ENCODE assay signal across 23 cellular contexts in genomic region chr1:216462061-216462775, GRCh38. TPM values are rescaled to one million over a fixed set of nuclear protein-coding genes. Genes with fewer than 3 reads are reported as not detected.
DNase-seq lines count a peak whose midpoint lies in the region; ATAC-seq, FAIRE-seq and TF ChIP-seq lines count a peak whose summit lies in the region.
"Had no signal": no experiment of that assay in that cellular context is flagged by ENCODE, and none has a peak within 500 bp of the region (broad histone marks: within the 10 kb centered on the region; RNA-seq: fewer than 3 reads in every experiment).

No MANE protein-coding gene starts in this region.

- H3K56ac ChIP-seq in mesendoderm (ENCODE audit: low read length): no peak overlapping the region

- no peak overlapping the region for H3K27ac Mint-ChIP-seq in osteocyte (ENCODE audit: unreplicated experiment)
- no peak overlapping the region for H3K27ac Mint-ChIP-seq in activated CD4-positive, alpha-beta T cell treated with anti-CD3 and anti-CD28 coated beads, Interleukin-2, amount 10 ng/mL, durations not matched to agents 7 days and 5 days
- H3K27ac Mint-ChIP-seq: activated CD8-positive, alpha-beta T cell treated with anti-CD3 and anti-CD28 coated beads for 36 hours; activated naive CD4-positive, alpha-beta T cell treated with anti-CD3 and anti-CD28 coated beads, Interleukin-2, amount 10 ng/mL, durations not matched to agents 7 days and 5 days; natural killer cell had no signal

- no peaks in the 10 kb centered on the region for H3K27me3 Mint-ChIP-seq in osteocyte (ENCODE audit: unreplicated experiment)
- no peaks in the 10 kb centered on the region for H3K27me3 Mint-ChIP-seq in activated CD4-positive, alpha-beta T cell treated with anti-CD3 and anti-CD28 coated beads, Interleukin-2, amount 10 ng/mL, durations not matched to agents 7 days and 5 days
- H3K27me3 Mint-ChIP-seq: activated CD8-positive, alpha-beta T cell treated with anti-CD3 and anti-CD28 coated beads for 36 hours; activated naive CD4-positive, alpha-beta T cell treated with anti-CD3 and anti-CD28 coated beads, Interleukin-2, amount 10 ng/mL, durations not matched to agents 7 days and 5 days had no signal

- no peak overlapping the region for H3K4me3 ChIP-seq in bronchial epithelial cell (ENCODE audit: low read depth, low read length)
- H3K4me3 ChIP-seq in mesendoderm (ENCODE audit: low read length): no peak overlapping the region
- no peak overlapping the region for H3K4me3 ChIP-seq in H7 (ENCODE audit: insufficient read depth, low read depth, low read length)
- H3K4me3 ChIP-seq: GM12878, hepatocyte had no signal

- no peak overlapping the region for H2BK120ac ChIP-seq in mesendoderm (ENCODE audit: low read depth, low read length)

- no peaks in the 10 kb centered on the region for H3K79me2 ChIP-seq in mesendoderm (ENCODE audit: control insufficient read depth, insufficient read depth, low read length)
- H3K79me2 ChIP-seq: hepatocyte had no signal

- no peak overlapping the region for H3K4me3 Mint-ChIP-seq in osteocyte (ENCODE audit: unreplicated experiment)
- H3K4me3 Mint-ChIP-seq in activated CD4-positive, alpha-beta T cell treated with anti-CD3 and anti-CD28 coated beads, Interleukin-2, amount 10 ng/mL, durations not matched to agents 7 days and 5 days: no peak overlapping the region
- H3K4me3 Mint-ChIP-seq: activated CD8-positive, alpha-beta T cell treated with anti-CD3 and anti-CD28 coated beads for 36 hours; activated naive CD4-positive, alpha-beta T cell treated with anti-CD3 and anti-CD28 coated beads, Interleukin-2, amount 10 ng/mL, durations not matched to agents 7 days and 5 days; activated T-cell treated with anti-CD3 and anti-CD28 coated beads, Interleukin-2, amount 50 U/mL, for 4 hours; natural killer cell; WTC11 had no signal

- WGBS in mesendoderm (ENCODE audit: extremely low coverage, insufficient coverage, low lambda C conversion rate): no CpG with 5 or more reads among the region's 3 CpGs

- CTCF ChIA-PET in activated CD4-positive, alpha-beta T cell treated with anti-CD3 and anti-CD28 coated beads, Interleukin-2, amount 10 ng/mL, durations not matched to agents 7 days and 5 days (lab: Charles Lee): no interaction called here

- no peak overlapping the region for H4K5ac ChIP-seq in mesendoderm (ENCODE audit: low read length)

- no peaks in the 10 kb centered on the region for H3K79me1 ChIP-seq in mesendoderm (ENCODE audit: low read length)

- H3K36me3 ChIP-seq in bronchial epithelial cell (ENCODE audit: control insufficient read depth, insufficient read depth, low read length) (no peaks in the 10 kb centered on the region), mesendoderm (ENCODE audit: control insufficient read depth, insufficient read depth, low read length) (no peaks in the 10 kb centered on the region), H7 (replicated peaks; ENCODE audit: control insufficient read depth, insufficient read depth, low read length) (no peaks in the 10 kb centered on the region)

- DNase-seq in D721Med (ENCODE audit: insufficient read length, low spot score) (no peak), NCI-H460 (ENCODE audit: extremely low read depth, low read depth) (peak; percentile 28), bronchial epithelial cell (ENCODE audit: low read depth) (peak; percentile 40), mesendoderm (peak; percentile 46), osteocyte (ENCODE audit: extremely low spot score, unreplicated experiment) (no peak), H7 (no peak)
- no peak for DNase-seq in activated CD4-positive, alpha-beta T cell treated with anti-CD3 and anti-CD28 coated beads, Interleukin-2, amount 10 ng/mL, durations not matched to agents 7 days and 5 days
- DNase-seq: activated CD8-positive, alpha-beta T cell treated with anti-CD3 and anti-CD28 coated beads for 36 hours; activated naive CD4-positive, alpha-beta T cell treated with anti-CD3 and anti-CD28 coated beads, Interleukin-2, amount 10 ng/mL, durations not matched to agents 7 days and 5 days; activated T-cell treated with anti-CD3 and anti-CD28 coated beads, Interleukin-2, amount 50 U/mL, for 4 hours; Calu3; GF-D8; mammary epithelial cell; natural killer cell; NCI-H1436; stimulated activated CD8-positive, alpha-beta memory T cell treated with anti-CD3 and anti-CD28 coated beads, Interleukin-4, amount 100 ng/mL, for 48 hours; substantia nigra; T-helper 1 cell had no signal

- H3K4me1 Mint-ChIP-seq in osteocyte (ENCODE audit: unreplicated experiment): peaks cover 38% of the 10 kb centered on the region
- no peaks in the 10 kb centered on the region for H3K4me1 Mint-ChIP-seq in activated CD4-positive, alpha-beta T cell treated with anti-CD3 and anti-CD28 coated beads, Interleukin-2, amount 10 ng/mL, durations not matched to agents 7 days and 5 days
- H3K4me1 Mint-ChIP-seq: activated naive CD4-positive, alpha-beta T cell treated with anti-CD3 and anti-CD28 coated beads, Interleukin-2, amount 10 ng/mL, durations not matched to agents 7 days and 5 days; natural killer cell had no signal

- H3K36me3 Mint-ChIP-seq in osteocyte (ENCODE audit: unreplicated experiment): no peaks in the 10 kb centered on the region
- no peaks in the 10 kb centered on the region for H3K36me3 Mint-ChIP-seq in activated CD4-positive, alpha-beta T cell treated with anti-CD3 and anti-CD28 coated beads, Interleukin-2, amount 10 ng/mL, durations not matched to agents 7 days and 5 days (ENCODE audit: low read depth)
- H3K36me3 Mint-ChIP-seq: activated naive CD4-positive, alpha-beta T cell treated with anti-CD3 and anti-CD28 coated beads, Interleukin-2, amount 10 ng/mL, durations not matched to agents 7 days and 5 days; WTC11 had no signal

- H4K8ac ChIP-seq in mesendoderm (ENCODE audit: low read depth, low read length): no peak overlapping the region

- no peak for ATAC-seq in GM19463 (IDR thresholded peaks at IDR 0.05; ENCODE audit: unreplicated experiment)
- ATAC-seq: activated CD8-positive, alpha-beta T cell treated with anti-CD3 and anti-CD28 coated beads for 36 hours; activated T-cell treated with anti-CD3 and anti-CD28 coated beads, Interleukin-2, amount 50 U/mL, for 4 hours; GM12878; natural killer cell; WTC11 had no signal

- H3K4me1 ChIP-seq in mesendoderm (ENCODE audit: control insufficient read depth, low read depth, low read length): no peaks in the 10 kb centered on the region

- H2BK5ac ChIP-seq in mesendoderm (ENCODE audit: low read length): no peak overlapping the region

- H3K4ac ChIP-seq in mesendoderm (ENCODE audit: low read depth, low read length): no peak overlapping the region

- no peak overlapping the region for H3K27ac ChIP-seq in mesendoderm (ENCODE audit: low read depth, low read length)
- H3K27ac ChIP-seq: hepatocyte had no signal

- TF ChIP-seq CTCF in D721Med (IDR thresholded peaks at IDR 0.05; ENCODE audit: insufficient read depth, missing control alignments) (no peak), bronchial epithelial cell (IDR thresholded peaks at IDR 0.05; ENCODE audit: insufficient read depth, low read length, severe bottlenecking) (no peak), osteocyte (IDR thresholded peaks at IDR 0.05) (no peak)

- H3K9ac ChIP-seq in mesendoderm (ENCODE audit: low read length): no peak overlapping the region

- H3K18ac ChIP-seq in mesendoderm (ENCODE audit: low read length): no peak overlapping the region

- H2AK5ac ChIP-seq in mesendoderm (ENCODE audit: low read length): no peak overlapping the region

- FAIRE-seq in D721Med (lab: Jason Lieb, UNC) (peak; percentile 58), bronchial epithelial cell (lab: Jason Lieb, UNC) (no peak)
- FAIRE-seq: GM12878, keratinocyte had no signal

- no peaks in the 10 kb centered on the region for H3K27me3 ChIP-seq in bronchial epithelial cell (ENCODE audit: control insufficient read depth, insufficient read depth, low read length)
- no peaks in the 10 kb centered on the region for H3K27me3 ChIP-seq in mesendoderm (ENCODE audit: insufficient read depth, low read length, poor library complexity)
- no peaks in the 10 kb centered on the region for H3K27me3 ChIP-seq in H7 (ENCODE audit: control insufficient read depth, insufficient read depth, low read length)
- H3K27me3 ChIP-seq: hepatocyte had no signal

- H3K9me3 Mint-ChIP-seq in osteocyte (ENCODE audit: unreplicated experiment): no peaks in the 10 kb centered on the region
- no peaks in the 10 kb centered on the region for H3K9me3 Mint-ChIP-seq in activated CD4-positive, alpha-beta T cell treated with anti-CD3 and anti-CD28 coated beads, Interleukin-2, amount 10 ng/mL, durations not matched to agents 7 days and 5 days
- H3K9me3 Mint-ChIP-seq: activated CD8-positive, alpha-beta T cell treated with anti-CD3 and anti-CD28 coated beads for 36 hours; WTC11 had no signal

- H3K23ac ChIP-seq in mesendoderm (ENCODE audit: low read length): no peak overlapping the region

- H2BK15ac ChIP-seq in mesendoderm (replicated peaks; ENCODE audit: low read depth): no peak overlapping the region

- POLR2A ChIA-PET in activated CD4-positive, alpha-beta T cell treated with anti-CD3 and anti-CD28 coated beads, Interleukin-2, amount 10 ng/mL, durations not matched to agents 7 days and 5 days (lab: Charles Lee): no interaction called here

- no peak overlapping the region for H3K4me2 ChIP-seq in mesendoderm (ENCODE audit: low read length)
- H3K4me2 ChIP-seq: hepatocyte had no signal

RNA-seq across cellular contexts. Expression of gene USH2A, which starts 39.0 kb away (rescaled TPM):
- total RNA-seq in NCI-H460 (2014; rRNA removed; shearing (Covaris generic)): 0.02 TPM in 1 of 2 replicates, not detected in the other
- polyA plus RNA-seq in NCI-H460 (2014; cell fraction: nucleus; rRNA removed): not detected in 2 replicates
- total RNA-seq in bronchial epithelial cell (under 0.01 TPM in 1 of 2 replicates, not detected in the other), osteocyte (not detected in 2 replicates)
- 0.18 TPM for polyA plus RNA-seq in mesendoderm (2013, experiment 1 of 2)
- polyA plus RNA-seq in mesendoderm (2013, experiment 2 of 2): 0.13 TPM
- not detected for total RNA-seq in activated CD4-positive, alpha-beta T cell treated with anti-CD3 and anti-CD28 coated beads, Interleukin-2, amount 10 ng/mL, durations not matched to agents 7 days and 5 days
- 0.37 and 0.80 TPM in 2 replicates for total RNA-seq in H7 (2014; rRNA removed; shearing (Covaris generic))
- total RNA-seq: activated CD8-positive, alpha-beta T cell treated with anti-CD3 and anti-CD28 coated beads for 36 hours; activated T-cell treated with anti-CD3 and anti-CD28 coated beads, Interleukin-2, amount 50 U/mL, for 4 hours; Calu3; mammary epithelial cell; natural killer cell had no signal
- polyA plus RNA-seq: hepatocyte, keratinocyte, mammary epithelial cell had no signal

Comparison
In these comparisons a context has a peak if more than half of its experiments do, and no peak if none do; other contexts are left out.
1. DNase-seq: peak in NCI-H460 (single experiment), bronchial epithelial cell (single experiment) and mesendoderm (single experiment); none in D721Med (single experiment), osteocyte (single experiment), activated CD4-positive, alpha-beta T cell treated with anti-CD3 and anti-CD28 coated beads, Interleukin-2, amount 10 ng/mL, durations not matched to agents 7 days and 5 days (single experiment) and H7 (single experiment).